ENCODE assay signal across 1 cellular context in genomic region chr10:3784510-3785250, GRCh38.
A peak's percentile ranks its signal among the peaks of the same experiment; 100 is the strongest.
TF ChIP-seq lines count a peak whose summit lies in the region.

Gene KLF6 (minus strand): TSS chr10:3785209. CDS start chr10:3785014, 195 bp downstream.

TF ChIP-seq in HepG2, 621 proteins besides CTCF, POLR2A, EP300 and RAD21 (continued from another document and continues in another):
- peak; percentile 64 for TF ChIP-seq ARID4A (CRISPR knock-in tag; IDR thresholded peaks at IDR 0.05; ENCODE audit: borderline replicate concordance)
- 0 out of 2 replicates have a peak, but pooled peaks have one; percentile 32 for TF ChIP-seq ZNF547 (CRISPR knock-in tag; IDR thresholded peaks at IDR 0.05)
- no peak for TF ChIP-seq ZNF362 (CRISPR knock-in tag; IDR thresholded peaks at IDR 0.05; ENCODE audit: borderline replicate concordance)
- no peak for TF ChIP-seq E2F2 (CRISPR knock-in tag; IDR thresholded peaks at IDR 0.05; ENCODE audit: borderline replicate concordance)
- no peak for TF ChIP-seq ZNF737 (CRISPR knock-in tag; IDR thresholded peaks at IDR 0.05; ENCODE audit: borderline replicate concordance)
- no peak for TF ChIP-seq ZNF3 (CRISPR knock-in tag; IDR thresholded peaks at IDR 0.05)
- TF ChIP-seq GTF2F1 (IDR thresholded peaks at IDR 0.05; ENCODE audit: low read length) = no peak
- no peak for TF ChIP-seq ZNF558 (CRISPR knock-in tag; IDR thresholded peaks at IDR 0.05; ENCODE audit: borderline replicate concordance)
- TF ChIP-seq ATF4 (CRISPR knock-in tag; IDR thresholded peaks at IDR 0.05) = peak in 1 of 2 experiments; percentile 3; a peak in 1 of 4 replicates
- TF ChIP-seq ZSCAN29 (CRISPR knock-in tag; conservative IDR thresholded peaks at IDR 0.05) = no peak
- no peak for TF ChIP-seq DMTF1 (CRISPR knock-in tag; IDR thresholded peaks at IDR 0.05)
- no peak for TF ChIP-seq AKAP8 (CRISPR knock-in tag; IDR thresholded peaks at IDR 0.05)
- no peak for TF ChIP-seq ZNF883 (CRISPR knock-in tag; IDR thresholded peaks at IDR 0.05; ENCODE audit: not compliant biosample characterization)
- no peak for TF ChIP-seq PAF1 (CRISPR knock-in tag; IDR thresholded peaks at IDR 0.05)
- TF ChIP-seq SAFB2 (CRISPR knock-in tag; IDR thresholded peaks at IDR 0.05; ENCODE audit: borderline replicate concordance, low read depth) = no peak; the same call in 1 of the 2 replicates
- no peak for TF ChIP-seq NBN (conservative IDR thresholded peaks at IDR 0.05)
- no peak for TF ChIP-seq THAP11 (CRISPR knock-in tag; IDR thresholded peaks at IDR 0.05)
- no peak for TF ChIP-seq PBX2 (CRISPR knock-in tag; IDR thresholded peaks at IDR 0.05)
- no peak for TF ChIP-seq SNAPC5 (CRISPR knock-in tag; IDR thresholded peaks at IDR 0.05; ENCODE audit: borderline replicate concordance)
- TF ChIP-seq MLXIP (CRISPR knock-in tag; IDR thresholded peaks at IDR 0.05; ENCODE audit: borderline replicate concordance) = peak; percentile 60; the same call in 1 of the 2 replicates
- TF ChIP-seq ZNF678 (CRISPR knock-in tag; IDR thresholded peaks at IDR 0.05) = no peak
- peak; percentile 57; the same call in 1 of the 2 replicates for TF ChIP-seq KAT7 (CRISPR knock-in tag; IDR thresholded peaks at IDR 0.05; ENCODE audit: borderline replicate concordance)
- no peak for TF ChIP-seq NFYC (CRISPR knock-in tag; IDR thresholded peaks at IDR 0.05)
- TF ChIP-seq ARNTL (CRISPR knock-in tag; IDR thresholded peaks at IDR 0.05) = 0 out of 2 replicates have a peak, but pooled peaks have one; percentile 2
- peak; percentile 75; the same call in 1 of the 2 replicates for TF ChIP-seq ZNF772 (CRISPR knock-in tag; IDR thresholded peaks at IDR 0.05)
- TF ChIP-seq CCAR2 (optimal IDR thresholded peaks at IDR 0.05; ENCODE audit: low read depth, low read length) = no peak
- no peak for TF ChIP-seq PBX3 (CRISPR knock-in tag; IDR thresholded peaks at IDR 0.05; ENCODE audit: borderline replicate concordance)
- TF ChIP-seq BATF2 (CRISPR knock-in tag; IDR thresholded peaks at IDR 0.05) = no peak; the same call in 1 of the 2 replicates
- no peak for TF ChIP-seq CEBPG (CRISPR knock-in tag; IDR thresholded peaks at IDR 0.05)
- peak; percentile 22; the same call in 1 of the 2 replicates for TF ChIP-seq ZBTB39 (CRISPR knock-in tag; IDR thresholded peaks at IDR 0.05)
- TF ChIP-seq EEA1 (CRISPR knock-in tag; IDR thresholded peaks at IDR 0.05; ENCODE audit: borderline replicate concordance) = no peak
- TF ChIP-seq ZNF280B (CRISPR knock-in tag; IDR thresholded peaks at IDR 0.05; ENCODE audit: borderline replicate concordance) = peak; percentile 60
- 0 out of 2 replicates have a peak, but pooled peaks have one; percentile 51 for TF ChIP-seq POLR2G (IDR thresholded peaks at IDR 0.05; ENCODE audit: low read depth, low read length)
- no peak for TF ChIP-seq IRF1 (CRISPR knock-in tag; IDR thresholded peaks at IDR 0.05; ENCODE audit: low read depth)
- TF ChIP-seq HMG20B (CRISPR knock-in tag; conservative IDR thresholded peaks at IDR 0.05) = no peak
- TF ChIP-seq RBFOX2 (IDR thresholded peaks at IDR 0.05; ENCODE audit: low read depth, low read length) = peak; percentile 82
